In the genomic region with DNA sequence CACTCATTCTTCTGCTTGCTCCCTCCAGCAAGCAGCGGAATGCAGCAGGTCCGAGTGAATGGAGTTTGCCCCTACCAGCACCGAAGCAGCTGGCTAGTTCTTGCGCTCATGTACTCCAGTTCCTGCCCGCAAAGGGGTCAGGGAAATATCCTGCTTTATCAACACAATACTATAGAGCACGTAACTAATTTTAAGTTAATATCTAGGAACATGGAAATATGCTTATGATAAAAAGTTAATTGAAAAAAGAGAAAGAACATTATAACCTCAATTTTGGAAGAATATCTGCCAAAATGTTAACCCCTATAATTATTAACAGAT, we compare ENCODE assay signal across 1 cellular context.
TF ChIP-seq lines count a peak whose summit lies in the region.

No MANE protein-coding gene starts in this region.

TF ChIP-seq in WTC11, 78 proteins besides CTCF, POLR2A, EP300 and RAD21 (continued from another document):
- TF ChIP-seq E2F4 (CRISPR knock-in tag; IDR thresholded peaks at IDR 0.05; ENCODE audit: borderline replicate concordance, low read depth): no peak
